8 cellular contexts compared by ENCODE assay signal in genomic region chr10:96017227-96017687, GRCh38. TPM values are rescaled to one million over a fixed set of nuclear protein-coding genes. Genes with fewer than 3 reads are reported as not detected.
DNase-seq lines count a peak whose midpoint lies in the region; ATAC-seq, FAIRE-seq and TF ChIP-seq lines count a peak whose summit lies in the region.

No MANE protein-coding gene starts in this region.

- intact Hi-C loops in right lobe of liver (cut with DNase I) (no loop called here), testis (cut with DNase I; ENCODE audit: low total_unique reads) (no loop called here)

- H3K27ac ChIP-seq in right lobe of liver (no peak overlapping the region), testis (no peak overlapping the region)

- H3K4me1 ChIP-seq in right lobe of liver (no peaks in the 10 kb centered on the region), testis (no peaks in the 10 kb centered on the region)

- WGBS in right lobe of liver (ENCODE audit: insufficient coverage, low coverage, low lambda C conversion rate, missing lambda C conversion rate) = 4% methylated on average over 4 of the region's 5 CpGs
- WGBS in testis, 2 donors = 35 to 45% methylated on average over 5 of the region's 5 CpGs

- TF ChIP-seq POLR2A in right lobe of liver (IDR thresholded peaks at IDR 0.05) (no peak), testis (IDR thresholded peaks at IDR 0.05) (no peak)

- H3K9me3 ChIP-seq in right lobe of liver (no peaks in the 10 kb centered on the region), testis (no peaks in the 10 kb centered on the region)

- DNase-seq in activated gamma-delta T cell treated with Interleukin-2 at 50 U/mL for 16 hours = peak; percentile 35
- DNase-seq in activated gamma-delta T cell (lab: John Stamatoyannopoulos, UW) = no peak
- DNase-seq in NCI-H146 (lab: John Stamatoyannopoulos, UW) = peak; percentile 69
- peak; percentile 54 for DNase-seq in dedifferentiated amniotic fluid mesenchymal stem cell (ENCODE audit: extremely low spot score)
- DNase-seq in right lobe of liver = no peak
- DNase-seq in testis = peak; percentile 43

- ATAC-seq in HG02610 (IDR thresholded peaks at IDR 0.05; ENCODE audit: unreplicated experiment) = peak; percentile 59
- peak; percentile 95 to 99 (median 96) for ATAC-seq in right lobe of liver

- H3K27me3 ChIP-seq in right lobe of liver (no peaks in the 10 kb centered on the region), testis (no peaks in the 10 kb centered on the region)

- FAIRE-seq in TTC549 (lab: Jason Lieb, UNC) = peak; percentile 51

- peak; percentile 78 to 83 (median 80) for TF ChIP-seq CTCF in right lobe of liver (IDR thresholded peaks at IDR 0.05)
- TF ChIP-seq CTCF in testis (IDR thresholded peaks at IDR 0.05) = peak; percentile 26 to 70 (median 51)

- H3K36me3 ChIP-seq in right lobe of liver (no peaks in the 10 kb centered on the region), testis (ENCODE audit: low read depth, missing control alignments) (no peaks in the 10 kb centered on the region)

- H3K4me3 ChIP-seq in right lobe of liver (no peak overlapping the region), testis (no peak overlapping the region)

RNA-seq across cellular contexts. Expression of gene CCNJ, which starts 26.1 kb away (rescaled TPM):
- total RNA-seq in right lobe of liver (1 to 10 TPM; 1.3 to 3.3 (median 2.3) TPM), testis (1 to 10 TPM; 7.0 to 7.7 TPM)
- 8.1 TPM for polyA plus RNA-seq in testis (ENCODE audit: insufficient read depth, low read depth, low replicate concordance)

Comparison
In these comparisons a context has a peak if more than half of its experiments do, and no peak if none do; other contexts are left out.
1. DNase-seq: peak in activated gamma-delta T cell treated with Interleukin-2 at 50 U/mL for 16 hours (single experiment), NCI-H146 (single experiment), dedifferentiated amniotic fluid mesenchymal stem cell (single experiment) and testis (single experiment); none in activated gamma-delta T cell (single experiment) and right lobe of liver (0 of 3).